ENCODE assay signal across 1 cellular context in genomic region chr3:11720220-11721113, GRCh38.
TF ChIP-seq lines count a peak whose summit lies in the region.

No MANE protein-coding gene starts in this region.

TF ChIP-seq in H1, 55 proteins besides CTCF, POLR2A, EP300 and RAD21 (continued from another document):
- TF ChIP-seq CHD7 (IDR thresholded peaks at IDR 0.05; ENCODE audit: insufficient replicate concordance, low read length), result no peak
- TF ChIP-seq USF2 (IDR thresholded peaks at IDR 0.05; ENCODE audit: low read length), result no peak
- TF ChIP-seq BCL11A (IDR thresholded peaks at IDR 0.05; ENCODE audit: low read depth in 2 of 2, low read length in 2 of 2), result no peak
- TF ChIP-seq CHD2 (IDR thresholded peaks at IDR 0.05; ENCODE audit: low read length), result no peak
- TF ChIP-seq NRF1 (IDR thresholded peaks at IDR 0.05; ENCODE audit: low read depth, low read length), result no peak; the same call in 1 of the 2 replicates
- no peak for TF ChIP-seq TEAD4 (IDR thresholded peaks at IDR 0.05; ENCODE audit: low read depth, low read length)
- TF ChIP-seq JUN (IDR thresholded peaks at IDR 0.05; ENCODE audit: low read depth, low read length), result no peak
- no peak for TF ChIP-seq CEBPB (IDR thresholded peaks at IDR 0.05; ENCODE audit: low read depth, low read length)
- TF ChIP-seq SP2 (IDR thresholded peaks at IDR 0.05; ENCODE audit: low read length), result no peak
- TF ChIP-seq CBX8 (IDR thresholded peaks at IDR 0.05; ENCODE audit: borderline replicate concordance, low read depth, low read length), result no peak
- no peak for TF ChIP-seq EGR1 (IDR thresholded peaks at IDR 0.05; ENCODE audit: borderline replicate concordance, low read depth, low read length)
- no peak for TF ChIP-seq NANOG (IDR thresholded peaks at IDR 0.05; ENCODE audit: insufficient read depth, low read depth, low read length, poor library complexity, severe bottlenecking)
- TF ChIP-seq SP1 (IDR thresholded peaks at IDR 0.05; ENCODE audit: low read depth, low read length), result no peak
- TF ChIP-seq, protein P1, sequence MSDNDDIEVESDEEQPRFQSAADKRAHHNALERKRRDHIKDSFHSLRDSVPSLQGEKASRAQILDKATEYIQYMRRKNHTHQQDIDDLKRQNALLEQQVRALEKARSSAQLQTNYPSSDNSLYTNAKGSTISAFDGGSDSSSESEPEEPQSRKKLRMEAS (IDR thresholded peaks at IDR 0.05), result peak; percentile 69
- TF ChIP-seq E2F6 (IDR thresholded peaks at IDR 0.05), result peak; percentile 68
- TF ChIP-seq RFX5 (IDR thresholded peaks at IDR 0.05; ENCODE audit: borderline replicate concordance, low read depth, low read length), result no peak
- peak; percentile 29 for TF ChIP-seq EZH2 (IDR thresholded peaks at IDR 0.05; ENCODE audit: low read depth, low read length, severe bottlenecking)
- TF ChIP-seq KDM4A (IDR thresholded peaks at IDR 0.05; ENCODE audit: low read depth, low read length, severe bottlenecking), result peak; percentile 90
- TF ChIP-seq BRCA1 (IDR thresholded peaks at IDR 0.05; ENCODE audit: low read depth, low read length), result no peak
- TF ChIP-seq BACH1 (IDR thresholded peaks at IDR 0.05; ENCODE audit: low read length), result no peak
- TF ChIP-seq POLR2AphosphoS5 (IDR thresholded peaks at IDR 0.05; ENCODE audit: low read depth, low read length), result no peak
- no peak for TF ChIP-seq YY1 (IDR thresholded peaks at IDR 0.05; ENCODE audit: low read depth, low read length)
- no peak for TF ChIP-seq HDAC6 (IDR thresholded peaks at IDR 0.05; ENCODE audit: low read depth, low read length)
- peak; percentile 19 for TF ChIP-seq TAF7 (optimal IDR thresholded peaks at IDR 0.05; ENCODE audit: borderline replicate concordance, low read depth, low read length)
- TF ChIP-seq FOSL1 (IDR thresholded peaks at IDR 0.05; ENCODE audit: insufficient read depth, low read depth, low read length), result no peak
- no peak for TF ChIP-seq CHD1 (IDR thresholded peaks at IDR 0.05; ENCODE audit: low read depth, low read length)
- TF ChIP-seq ASH2L (IDR thresholded peaks at IDR 0.05; ENCODE audit: low read length), result peak; percentile 78
